In the genomic region with DNA sequence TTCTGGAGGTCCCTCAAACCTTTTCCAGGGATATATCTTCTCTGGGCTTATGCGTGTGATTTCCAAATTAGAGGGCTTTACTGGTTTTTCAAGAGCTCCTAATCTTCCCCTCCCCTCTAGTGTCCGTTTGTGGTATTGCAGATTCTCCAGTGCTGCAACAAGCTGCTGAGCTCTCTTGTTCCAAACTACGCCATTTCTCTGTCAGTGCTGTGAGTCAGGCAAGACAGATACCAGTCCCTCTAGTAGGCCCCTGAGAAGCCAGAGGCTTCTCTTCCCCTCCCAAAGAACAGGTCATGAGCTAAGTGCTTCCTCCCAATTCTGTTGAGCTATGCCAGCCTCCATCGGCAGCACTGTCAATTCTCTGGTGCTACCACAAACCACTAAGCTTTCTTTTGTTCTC, we compare ENCODE assay signal across 8 cellular contexts.
DNase-seq lines count a peak whose midpoint lies in the region; ATAC-seq and TF ChIP-seq lines count a peak whose summit lies in the region.

No MANE protein-coding gene starts in this region.

- peaks cover 0 to 8% of the 10 kb centered on the region in 2 experiments; a peak in 1 of 4 replicates for H3K9me3 ChIP-seq in HCT116 (ENCODE audit: control insufficient read depth in 1 of 2, insufficient read depth in 1 of 2, low read depth in 1 of 2, low read length in 2 of 2)
- H3K9me3 ChIP-seq in OCI-LY1 (ENCODE audit: low read length) = no peaks in the 10 kb centered on the region
- no peaks in the 10 kb centered on the region for H3K9me3 ChIP-seq in sigmoid colon

- no peaks in the 10 kb centered on the region for H3K36me3 ChIP-seq in HCT116 (ENCODE audit: control insufficient read depth in 1 of 2, insufficient read depth in 2 of 2, low read length in 2 of 2)
- H3K36me3 ChIP-seq in OCI-LY1 (ENCODE audit: insufficient read depth, low read length) = 0 out of 2 replicates have a peak, but pooled peaks cover 3% of the 10 kb centered on the region
- no peaks in the 10 kb centered on the region for H3K36me3 ChIP-seq in sigmoid colon

- no peaks in the 10 kb centered on the region for H3K9me2 ChIP-seq in HCT116 (ENCODE audit: insufficient read depth)
- H3K9me2 ChIP-seq in OCI-LY1 (ENCODE audit: low read depth, low read length) = no peaks in the 10 kb centered on the region

- H3K27ac ChIP-seq in HCT116 (ENCODE audit: low read depth, low read length) (no peak overlapping the region), OCI-LY1 (ENCODE audit: low read depth, low read length, poor library complexity, severe bottlenecking) (no peak overlapping the region), sigmoid colon (no peak overlapping the region)

- H3K27me3 ChIP-seq in HCT116 (ENCODE audit: insufficient read depth, low read length) (no peaks in the 10 kb centered on the region), OCI-LY1 (ENCODE audit: insufficient read depth, low read length) (no peaks in the 10 kb centered on the region), sigmoid colon (no peaks in the 10 kb centered on the region)

- no TSS peak for BruUV-seq in HCT116 (replicated peaks; lab: Mats Ljungman, UMichigan)

- H4K20me1 ChIP-seq in HCT116 (ENCODE audit: insufficient read depth) (no peaks in the 10 kb centered on the region), OCI-LY1 (ENCODE audit: insufficient read depth, low read length) (no peaks in the 10 kb centered on the region)

- peak; percentile 68 for TF ChIP-seq RAD21 in HCT116 (IDR thresholded peaks at IDR 0.05; ENCODE audit: low read depth)

- H3K79me2 ChIP-seq in HCT116 (ENCODE audit: insufficient read depth, low read length) (no peaks in the 10 kb centered on the region), OCI-LY1 (ENCODE audit: insufficient read depth, low read length) (no peaks in the 10 kb centered on the region)

- CTCF ChIA-PET in HCT116 (lab: Charles Lee) = interaction anchor here (0.6 to 2.2 kb wide), 17 partner anchors 11 to 614 kb away, joined by 3 to 28 read pairs (median 4); a partner anchor contains a TSS

- TF ChIP-seq POLR2A in HCT116 (IDR thresholded peaks at IDR 0.05; ENCODE audit: borderline replicate concordance, extremely low read depth, insufficient read depth, insufficient read length) (no peak), sigmoid colon (IDR thresholded peaks at IDR 0.05) (no peak)

- H3K4me1 ChIP-seq in HCT116 (ENCODE audit: control insufficient read depth in 1 of 2, insufficient read depth in 2 of 2, low read length in 2 of 2) (no peaks in the 10 kb centered on the region), OCI-LY1 (ENCODE audit: insufficient read depth, low read length, severe bottlenecking) (peaks cover 25% of the 10 kb centered on the region), sigmoid colon (peaks cover 0 to 10% (median 2%) of the 10 kb centered on the region in 4 donors)

- intact Hi-C loops in HCT116 (cut with micrococcal nuclease) = loop anchor here (2.0 kb wide), 1 partner anchor 487 kb away; no protein-coding TSS in a partner anchor
- intact Hi-C loops in sigmoid colon (cut with DNase I) = no loop called here

- POLR2A ChIA-PET in HCT116 (lab: Charles Lee) = no interaction called here

- H3K4me3 ChIP-seq in HCT116 (replicated peaks in 1 of 2; ENCODE audit: low read depth in 1 of 2, low read length in 2 of 2) (no peak overlapping the region), OCI-LY1 (ENCODE audit: low read depth, low read length, poor library complexity, severe bottlenecking) (no peak overlapping the region), sigmoid colon (no peak overlapping the region)

- H3K9ac ChIP-seq in HCT116 (ENCODE audit: low read length) (no peak overlapping the region), OCI-LY1 (ENCODE audit: low read length) (no peak overlapping the region)

- peak; percentile 65 for DNase-seq in CD1c-positive myeloid dendritic cell (ENCODE audit: extremely low spot score)
- peak; percentile 61 for DNase-seq in HCT116 (ENCODE audit: low read depth, low spot score)
- peak; percentile 68 to 69 for DNase-seq in activated T-cell treated with anti-CD3 and anti-CD28 coated beads, Interleukin-2, amount 50 U/mL, for 48 hours
- peak; percentile 81 for DNase-seq in foreskin melanocyte
- no peak for DNase-seq in sigmoid colon

- ATAC-seq in HCT116 (peak; percentile 74), HG02571 (IDR thresholded peaks at IDR 0.05; ENCODE audit: unreplicated experiment) (no peak), HG03354 (IDR thresholded peaks at IDR 0.05; ENCODE audit: poor library complexity, severe bottlenecking, unreplicated experiment) (no peak)

- 56 to 72% methylated on average over 4 of the region's 4 CpGs for WGBS in sigmoid colon, 2 donors

- TF ChIP-seq EP300 in sigmoid colon (IDR thresholded peaks at IDR 0.05) = no peak

- no peak overlapping the region for H2AFZ ChIP-seq in HCT116 (ENCODE audit: low read depth, low read length, poor library complexity, severe bottlenecking)
- H2AFZ ChIP-seq in OCI-LY1 (ENCODE audit: low read length) = no peak overlapping the region

- TF ChIP-seq CTCF in HCT116 (IDR thresholded peaks at IDR 0.05 in 2 of 3, conservative IDR thresholded peaks at IDR 0.05 in 1 of 3; ENCODE audit: borderline replicate concordance in 1 of 3, insufficient read depth in 1 of 3, low read depth in 2 of 3, low read length in 2 of 3) (peak; percentile 52 to 85 (median 84)), OCI-LY1 (IDR thresholded peaks at IDR 0.05; ENCODE audit: low read length) (peak; percentile 88), sigmoid colon (IDR thresholded peaks at IDR 0.05) (peak; percentile 51 to 80 (median 73))

- RAD21 ChIA-PET in HCT116 (lab: Charles Lee; ENCODE audit: low non-redundant PET in 1 of 2, low total read pairs in 2 of 2, uncharacterized antibody in 2 of 2, unreplicated experiment in 2 of 2) = interaction anchor here (0.6 to 1.2 kb wide), 7 partner anchors 36 to 613 kb away, joined by 3 to 5 read pairs (median 4); a partner anchor contains a TSS

- no peaks in the 10 kb centered on the region for H3F3A ChIP-seq in OCI-LY1 (ENCODE audit: insufficient read depth, low read length)

- H3K4me2 ChIP-seq in HCT116 (ENCODE audit: low read length) (no peak overlapping the region), OCI-LY1 (ENCODE audit: low read length) (no peak overlapping the region)

TF ChIP-seq in HCT116, 20 proteins besides CTCF, POLR2A, EP300 and RAD21 (continues in another document):
- TF ChIP-seq ZNF274 (IDR thresholded peaks at IDR 0.05; ENCODE audit: low read depth, low read length) (no peak), POLR2AphosphoS5 (IDR thresholded peaks at IDR 0.05; ENCODE audit: low read depth, low read length) (no peak), EGR1 (IDR thresholded peaks at IDR 0.05; ENCODE audit: low read depth) (no peak), FOSL1 (IDR thresholded peaks at IDR 0.05; ENCODE audit: low read depth) (no peak), CBX3 (IDR thresholded peaks at IDR 0.05; ENCODE audit: low read depth) (no peak), EZH2phosphoT487 (IDR thresholded peaks at IDR 0.05; ENCODE audit: borderline replicate concordance) (no peak), SRF (IDR thresholded peaks at IDR 0.05; ENCODE audit: low read depth) (no peak), CEBPB (IDR thresholded peaks at IDR 0.05; ENCODE audit: low read depth) (no peak), ELF1 (IDR thresholded peaks at IDR 0.05; ENCODE audit: borderline replicate concordance, low read depth) (no peak), SP1 (IDR thresholded peaks at IDR 0.05; ENCODE audit: low read depth) (no peak), ZFX (IDR thresholded peaks at IDR 0.05) (no peak)
- TF ChIP-seq, protein P1, sequence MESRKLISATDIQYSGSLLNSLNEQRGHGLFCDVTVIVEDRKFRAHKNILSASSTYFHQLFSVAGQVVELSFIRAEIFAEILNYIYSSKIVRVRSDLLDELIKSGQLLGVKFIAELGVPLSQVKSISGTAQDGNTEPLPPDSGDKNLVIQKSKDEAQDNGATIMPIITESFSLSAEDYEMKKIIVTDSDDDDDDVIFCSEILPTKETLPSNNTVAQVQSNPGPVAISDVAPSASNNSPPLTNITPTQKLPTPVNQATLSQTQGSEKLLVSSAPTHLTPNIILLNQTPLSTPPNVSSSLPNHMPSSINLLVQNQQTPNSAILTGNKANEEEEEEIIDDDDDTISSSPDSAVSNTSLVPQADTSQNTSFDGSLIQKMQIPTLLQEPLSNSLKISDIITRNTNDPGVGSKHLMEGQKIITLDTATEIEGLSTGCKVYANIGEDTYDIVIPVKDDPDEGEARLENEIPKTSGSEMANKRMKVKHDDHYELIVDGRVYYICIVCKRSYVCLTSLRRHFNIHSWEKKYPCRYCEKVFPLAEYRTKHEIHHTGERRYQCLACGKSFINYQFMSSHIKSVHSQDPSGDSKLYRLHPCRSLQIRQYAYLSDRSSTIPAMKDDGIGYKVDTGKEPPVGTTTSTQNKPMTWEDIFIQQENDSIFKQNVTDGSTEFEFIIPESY (IDR thresholded peaks at IDR 0.05; ENCODE audit: extremely low read depth, insufficient replicate concordance, low read length) = no peak
- TF ChIP-seq, protein P2, sequence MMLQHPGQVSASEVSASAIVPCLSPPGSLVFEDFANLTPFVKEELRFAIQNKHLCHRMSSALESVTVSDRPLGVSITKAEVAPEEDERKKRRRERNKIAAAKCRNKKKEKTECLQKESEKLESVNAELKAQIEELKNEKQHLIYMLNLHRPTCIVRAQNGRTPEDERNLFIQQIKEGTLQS (IDR thresholded peaks at IDR 0.05) = no peak
- TF ChIP-seq, protein P3, sequence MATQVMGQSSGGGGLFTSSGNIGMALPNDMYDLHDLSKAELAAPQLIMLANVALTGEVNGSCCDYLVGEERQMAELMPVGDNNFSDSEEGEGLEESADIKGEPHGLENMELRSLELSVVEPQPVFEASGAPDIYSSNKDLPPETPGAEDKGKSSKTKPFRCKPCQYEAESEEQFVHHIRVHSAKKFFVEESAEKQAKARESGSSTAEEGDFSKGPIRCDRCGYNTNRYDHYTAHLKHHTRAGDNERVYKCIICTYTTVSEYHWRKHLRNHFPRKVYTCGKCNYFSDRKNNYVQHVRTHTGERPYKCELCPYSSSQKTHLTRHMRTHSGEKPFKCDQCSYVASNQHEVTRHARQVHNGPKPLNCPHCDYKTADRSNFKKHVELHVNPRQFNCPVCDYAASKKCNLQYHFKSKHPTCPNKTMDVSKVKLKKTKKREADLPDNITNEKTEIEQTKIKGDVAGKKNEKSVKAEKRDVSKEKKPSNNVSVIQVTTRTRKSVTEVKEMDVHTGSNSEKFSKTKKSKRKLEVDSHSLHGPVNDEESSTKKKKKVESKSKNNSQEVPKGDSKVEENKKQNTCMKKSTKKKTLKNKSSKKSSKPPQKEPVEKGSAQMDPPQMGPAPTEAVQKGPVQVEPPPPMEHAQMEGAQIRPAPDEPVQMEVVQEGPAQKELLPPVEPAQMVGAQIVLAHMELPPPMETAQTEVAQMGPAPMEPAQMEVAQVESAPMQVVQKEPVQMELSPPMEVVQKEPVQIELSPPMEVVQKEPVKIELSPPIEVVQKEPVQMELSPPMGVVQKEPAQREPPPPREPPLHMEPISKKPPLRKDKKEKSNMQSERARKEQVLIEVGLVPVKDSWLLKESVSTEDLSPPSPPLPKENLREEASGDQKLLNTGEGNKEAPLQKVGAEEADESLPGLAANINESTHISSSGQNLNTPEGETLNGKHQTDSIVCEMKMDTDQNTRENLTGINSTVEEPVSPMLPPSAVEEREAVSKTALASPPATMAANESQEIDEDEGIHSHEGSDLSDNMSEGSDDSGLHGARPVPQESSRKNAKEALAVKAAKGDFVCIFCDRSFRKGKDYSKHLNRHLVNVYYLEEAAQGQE (IDR thresholded peaks at IDR 0.05; ENCODE audit: low read depth) = no peak
